In genomic region chr7:44461387-44461786, GRCh38 we compare ENCODE assay signal across 9 cellular contexts. TPM values are rescaled to one million over a fixed set of nuclear protein-coding genes. Genes with fewer than 3 reads are reported as not detected.
A peak's percentile ranks its signal among the peaks of the same experiment; 100 is the strongest.
DNase-seq lines count a peak whose midpoint lies in the region; ATAC-seq, FAIRE-seq and TF ChIP-seq lines count a peak whose summit lies in the region.
"Had no signal": no experiment of that assay in that cellular context is flagged by ENCODE, and none has a peak within 500 bp of the region (broad histone marks: within the 10 kb centered on the region; RNA-seq: fewer than 3 reads in every experiment).

No MANE protein-coding gene starts in this region.

- no CpG with 5 or more reads among the region's 2 CpGs for WGBS in IMR-90 (ENCODE audit: extremely low coverage in 2 of 2, insufficient read length in 1 of 2), 2 experiments
- 45% methylated on average over 2 of the region's 2 CpGs for WGBS in mesenchymal stem cell

- H2BK15ac ChIP-seq in IMR-90 (ENCODE audit: low read depth, low read length) (peak overlapping the region; percentile 70; the same call in 1 of the 3 replicates), mesenchymal stem cell (ENCODE audit: low read depth, poor library complexity, severe bottlenecking) (no peak overlapping the region)

- H2BK120ac ChIP-seq in IMR-90 (ENCODE audit: low read depth, low read length) (peak overlapping the region; percentile 74; the same call in 1 of the 2 replicates), mesenchymal stem cell (ENCODE audit: low read depth, low read length) (no peak overlapping the region)

- H3K18ac ChIP-seq in IMR-90 (ENCODE audit: low read depth, low read length), result no peak overlapping the region; the same call in 1 of the 2 replicates
- no peak overlapping the region for H3K18ac ChIP-seq in mesenchymal stem cell (ENCODE audit: low read depth in 1 of 2, low read length in 2 of 2)

- POLR2A ChIA-PET in IMR-90 (lab: Charles Lee; ENCODE audit: unreplicated experiment), result no interaction called here

- peak overlapping the region; percentile 70 to 78 for H4K8ac ChIP-seq in IMR-90 (ENCODE audit: low read depth in 2 of 2, low read length in 2 of 2)
- H4K8ac ChIP-seq in mesenchymal stem cell (ENCODE audit: low read length), result no peak overlapping the region

- H3K4me2 ChIP-seq in IMR-90 (ENCODE audit: low read depth, low read length), result no peak overlapping the region; the same call in 1 of the 2 replicates
- no peak overlapping the region for H3K4me2 ChIP-seq in mesenchymal stem cell (ENCODE audit: low read length, poor library complexity, severe bottlenecking)

- H3K4me3 ChIP-seq in IMR-90 (ENCODE audit: insufficient read depth, low read depth, low read length) (no peak overlapping the region), mesenchymal stem cell (ENCODE audit: insufficient read depth in 1 of 2, low read depth in 1 of 2, low read length in 2 of 2) (peak overlapping the region in 1 of 2 experiments; percentile 10)
- H3K4me3 ChIP-seq: gastrocnemius medialis had no signal

- no peak overlapping the region for H3K9ac ChIP-seq in IMR-90 (ENCODE audit: low read depth, low read length)
- H3K9ac ChIP-seq in mesenchymal stem cell (ENCODE audit: low read length), result no peak overlapping the region

- peak overlapping the region; percentile 57; the same call in 1 of the 2 replicates for H4K5ac ChIP-seq in IMR-90 (ENCODE audit: low read depth, low read length)

- no peak for TF ChIP-seq POLR2A in IMR-90 (IDR thresholded peaks at IDR 0.05; ENCODE audit: low read depth, low read length)

- H3K14ac ChIP-seq in IMR-90 (replicated peaks; ENCODE audit: low read depth, low read length) (peak overlapping the region; percentile 94), mesenchymal stem cell (ENCODE audit: low read length in 2 of 2) (peak overlapping the region in 1 of 2 experiments; percentile 45)

- H3K23ac ChIP-seq in IMR-90 (ENCODE audit: low read depth, low read length) (no peak overlapping the region), mesenchymal stem cell (ENCODE audit: low read length in 2 of 2) (no peak overlapping the region)

- CTCF ChIA-PET in IMR-90 (lab: Yijun Ruan, JAX), result no interaction called here

- TF ChIP-seq CTCF in IMR-90 (conservative IDR thresholded peaks at IDR 0.05; ENCODE audit: low read depth, low read length), result no peak
- no peak for TF ChIP-seq CTCF in D721Med (IDR thresholded peaks at IDR 0.05; ENCODE audit: insufficient read depth, missing control alignments)

- no peak for FAIRE-seq in D721Med (lab: Jason Lieb, UNC)

- H3K4me1 ChIP-seq in IMR-90 (ENCODE audit: control insufficient read depth, insufficient read depth, low read length) (peaks cover 13% of the 10 kb centered on the region), mesenchymal stem cell (ENCODE audit: control insufficient read depth, insufficient read depth, low read depth, low read length) (peaks cover 20% of the 10 kb centered on the region)

- DNase-seq in ELR (ENCODE audit: low read depth) (peak; percentile 92), IMR-90 (peak; percentile 79), mesenchymal stem cell (peak; percentile 60), NCI-H526 treated with DMSO at 0.1 percent for 48 hours (lab: John Stamatoyannopoulos, UW) (no peak), D721Med (ENCODE audit: insufficient read length, low spot score) (no peak), midbrain (lab: John Stamatoyannopoulos, UW) (no peak)
- peak; percentile 41 to 52 for DNase-seq in activated T-cell treated with anti-CD3 and anti-CD28 coated beads, Interleukin-2, amount 50 U/mL, for 48 hours
- no peak for DNase-seq in NK-92 treated with Interleukin-12 subunit alpha and Interleukin-12 subunit beta, amount 100 ng/mL, for 24 hours (lab: John Stamatoyannopoulos, UW)
- DNase-seq: gastrocnemius medialis had no signal

- intact Hi-C loops in IMR-90 (cut with micrococcal nuclease), result no loop called here

- H3K4ac ChIP-seq in IMR-90 (ENCODE audit: low read depth, low read length) (peak overlapping the region; percentile 80), mesenchymal stem cell (ENCODE audit: low read depth in 1 of 2, low read length in 2 of 2) (no peak overlapping the region)

- TF ChIP-seq RAD21 in IMR-90 (IDR thresholded peaks at IDR 0.05; ENCODE audit: low read length), result no peak

- H2AFZ ChIP-seq in IMR-90 (replicated peaks; ENCODE audit: low read length, poor library complexity) (peak overlapping the region; percentile 64), mesenchymal stem cell (ENCODE audit: low read depth, low read length) (no peak overlapping the region)

- H3K27me3 ChIP-seq in IMR-90 (ENCODE audit: control insufficient read depth, insufficient read depth, low read length), result no peaks in the 10 kb centered on the region
- H3K27me3 ChIP-seq in mesenchymal stem cell (ENCODE audit: control insufficient read depth in 1 of 2, insufficient read depth in 1 of 2, low read length in 2 of 2), result no peaks in the 10 kb centered on the region
- H3K27me3 ChIP-seq: gastrocnemius medialis had no signal

- peak overlapping the region; percentile 37; the same call in 1 of the 2 replicates for H2BK20ac ChIP-seq in IMR-90 (ENCODE audit: low read depth, low read length)

- H3K9me3 ChIP-seq in IMR-90 (ENCODE audit: control insufficient read depth, insufficient read depth, low read length), result no peaks in the 10 kb centered on the region
- no peaks in the 10 kb centered on the region for H3K9me3 ChIP-seq in mesenchymal stem cell (ENCODE audit: control insufficient read depth, low read length)
- H3K9me3 ChIP-seq: gastrocnemius medialis had no signal

- H3K27ac ChIP-seq in IMR-90 (ENCODE audit: insufficient read depth, low read length) (peak overlapping the region; percentile 10; the same call in 1 of the 2 replicates), mesenchymal stem cell (ENCODE audit: low read length, poor library complexity, severe bottlenecking) (peak overlapping the region; percentile 6)
- H3K27ac ChIP-seq: gastrocnemius medialis had no signal

- in situ Hi-C loops in IMR-90 (cut with MboI; ENCODE audit: low sequenced_read_pairs), result no loop called here

- no TSS peak for BruUV-seq in IMR-90 (replicated peaks; lab: Mats Ljungman, UMichigan)

- dilution Hi-C loops in IMR-90 (cut with HindIII; ENCODE audit: low sequenced_read_pairs, unreplicated experiment), result no loop called here

- ATAC-seq in IMR-90 (ENCODE audit: low read depth), result peak; percentile 71
- ATAC-seq: gastrocnemius medialis had no signal

- H2BK5ac ChIP-seq in IMR-90 (ENCODE audit: low read depth, low read length, poor library complexity, severe bottlenecking) (peak overlapping the region; percentile 70), mesenchymal stem cell (ENCODE audit: low read depth, low read length, poor library complexity, severe bottlenecking) (no peak overlapping the region)

- H4K20me1 ChIP-seq in IMR-90 (ENCODE audit: insufficient read depth, low read length), result peaks cover 16% of the 10 kb centered on the region; the same call in 1 of the 2 replicates

- peak overlapping the region; percentile 99 for H2AK5ac ChIP-seq in IMR-90 (ENCODE audit: low read depth, low read length)
- H2AK5ac ChIP-seq in mesenchymal stem cell (ENCODE audit: low read length, severe bottlenecking), result peak overlapping the region; percentile 40

- H2AK9ac ChIP-seq in IMR-90 (replicated peaks; ENCODE audit: low read depth, low read length, poor library complexity), result peak overlapping the region; percentile 33

- H3K79me1 ChIP-seq in IMR-90 (ENCODE audit: low read depth in 1 of 2, low read length in 2 of 2), result peaks cover 57 to 73% of the 10 kb centered on the region in 2 experiments
- H3K79me1 ChIP-seq in mesenchymal stem cell (replicated peaks; ENCODE audit: low read length, poor library complexity, severe bottlenecking), result peaks cover 8% of the 10 kb centered on the region

- H4K91ac ChIP-seq in IMR-90 (ENCODE audit: insufficient read depth, low read depth, low read length) (peak overlapping the region; percentile 62), mesenchymal stem cell (ENCODE audit: low read length) (no peak overlapping the region)

- no peak overlapping the region for H3K56ac ChIP-seq in IMR-90 (ENCODE audit: extremely low read depth, insufficient read depth, low read length)

- no peak overlapping the region for H2BK12ac ChIP-seq in mesenchymal stem cell (ENCODE audit: low read length in 2 of 2)

- peaks cover 21% of the 10 kb centered on the region for H3K9me1 ChIP-seq in IMR-90 (ENCODE audit: insufficient read depth, low read length)

- peaks cover 8% of the 10 kb centered on the region for H3K36me3 ChIP-seq in IMR-90 (ENCODE audit: control insufficient read depth, insufficient read depth, low read length)
- peaks cover 5 to 13% of the 10 kb centered on the region in 2 experiments for H3K36me3 ChIP-seq in mesenchymal stem cell (ENCODE audit: control insufficient read depth in 1 of 2, insufficient read depth in 2 of 2, low read depth in 1 of 2, low read length in 2 of 2)
- H3K36me3 ChIP-seq: gastrocnemius medialis had no signal

TF ChIP-seq in IMR-90, 13 proteins besides CTCF, POLR2A, EP300 and RAD21:
- no peak for TF ChIP-seq RFX5 (IDR thresholded peaks at IDR 0.05; ENCODE audit: low read depth, low read length)
- peak; percentile 78 for TF ChIP-seq USF2 (IDR thresholded peaks at IDR 0.05; ENCODE audit: low read depth, low read length)

RNA-seq across cellular contexts. Expression of gene NUDCD3, which starts 29.1 kb away (rescaled TPM):
- total RNA-seq in IMR-90 (2012; rRNA removed), result 58.3 and 76.0 TPM in 2 replicates
- polyA plus RNA-seq in IMR-90 (2012; rRNA removed), result 37.0 and 49.5 TPM in 2 replicates
- 20.2 and 21.1 TPM in 2 replicates for polyA plus RNA-seq in IMR-90 (2012; cell fraction: cytosol; rRNA removed)
- polyA plus RNA-seq in IMR-90 (2012; cell fraction: nucleus; rRNA removed; ENCODE audit: low replicate concordance), result 42.0 and 53.9 TPM in 2 replicates
- 37.7 TPM for polyA plus RNA-seq in mesenchymal stem cell (2013, experiment 1 of 2)
- polyA plus RNA-seq in mesenchymal stem cell (2013, experiment 2 of 2), result 36.7 TPM

Comparison
In these comparisons a context has a peak if more than half of its experiments do, and no peak if none do; other contexts are left out.
1. DNase-seq: peak in ELR (single experiment), IMR-90 (single experiment), activated T-cell treated with anti-CD3 and anti-CD28 coated beads, Interleukin-2, amount 50 U/mL, for 48 hours (2 of 2) and mesenchymal stem cell (single experiment); none in NCI-H526 treated with DMSO at 0.1 percent for 48 hours (single experiment), NK-92 treated with Interleukin-12 subunit alpha and Interleukin-12 subunit beta, amount 100 ng/mL, for 24 hours (single experiment), D721Med (single experiment) and midbrain (single experiment).